24 cellular contexts compared by ENCODE assay signal in genomic region chr2:217160103-217160502, GRCh38.
DNase-seq lines count a peak whose midpoint lies in the region; ATAC-seq, FAIRE-seq and TF ChIP-seq lines count a peak whose summit lies in the region.
"Had no signal": no experiment of that assay in that cellular context is flagged by ENCODE, and none has a peak within 500 bp of the region (broad histone marks: within the 10 kb centered on the region; RNA-seq: fewer than 3 reads in every experiment).

No MANE protein-coding gene starts in this region.

- ATAC-seq in HG02678 (IDR thresholded peaks at IDR 0.05; ENCODE audit: unreplicated experiment) (no peak), HG03520 (IDR thresholded peaks at IDR 0.05; ENCODE audit: unreplicated experiment) (no peak)
- ATAC-seq: GM12878 had no signal

- no peaks in the 10 kb centered on the region for H3K27me3 Mint-ChIP-seq in nephron (ENCODE audit: low read depth)

- H3K27me3 ChIP-seq in bronchial epithelial cell (ENCODE audit: control insufficient read depth, insufficient read depth, low read length), result peaks cover 3% of the 10 kb centered on the region
- H3K27me3 ChIP-seq: brain microvascular endothelial cell, colonic mucosa, ovary, tibial artery had no signal

- H3K36me3 ChIP-seq in bronchial epithelial cell (ENCODE audit: control insufficient read depth, insufficient read depth, low read length), result no peaks in the 10 kb centered on the region
- H3K36me3 ChIP-seq: brain microvascular endothelial cell, colonic mucosa, ovary, tibial artery had no signal

- H3K4me3 Mint-ChIP-seq in nephron, result no peak overlapping the region
- H3K4me3 Mint-ChIP-seq: activated CD4-positive, alpha-beta T cell treated with anti-CD3 and anti-CD28 coated beads, Interleukin-2, amount 10 ng/mL, durations not matched to agents 7 days and 5 days; endodermal cell; IgD-negative memory B cell; naive B cell; stimulated activated naive B cell treated with anti-CD40 and anti-IgM and Interleukin-4, amounts not matched to agents 10 μg/mL and 1 μg/mL and 100 μg/mL, for 72 hours had no signal

- DNase-seq in EH (ENCODE audit: low read depth) (peak; percentile 19), LoVo (ENCODE audit: low spot score) (peak; percentile 37), bronchial epithelial cell (ENCODE audit: low read depth) (peak; percentile 82), inferior parietal cortex (ENCODE audit: extremely low spot score) (no peak), SIG-M5 treated with dmso at 0.1 percent for 504 hours (lab: John Stamatoyannopoulos, UW; ENCODE audit: unreplicated experiment) (no peak)
- DNase-seq: activated CD4-positive, alpha-beta T cell treated with anti-CD3 and anti-CD28 coated beads, Interleukin-2, amount 10 ng/mL, durations not matched to agents 7 days and 5 days; brain microvascular endothelial cell; colonic mucosa; endodermal cell; H7; islet precursor cell; naive B cell; NCI-H187; ovary; Right ventricle myocardium superior; stimulated activated CD4-positive, alpha-beta T cell treated with anti-CD3 and anti-CD28 coated beads, Interleukin-1b, Interleukin-23, amount 100 ng/mL, for 48 hours; stimulated activated naive B cell treated with anti-CD40 and anti-IgM and Interleukin-4, amounts not matched to agents 10 μg/mL and 1 μg/mL and 100 μg/mL, for 72 hours; tibial artery had no signal

- H3K4me1 Mint-ChIP-seq in nephron, result peaks cover 44% of the 10 kb centered on the region
- H3K4me1 Mint-ChIP-seq: endodermal cell had no signal

- no peak overlapping the region for H3K4me3 ChIP-seq in bronchial epithelial cell (ENCODE audit: low read depth, low read length)
- H3K4me3 ChIP-seq: colonic mucosa, GM12878, ovary, tibial artery had no signal

- TF ChIP-seq CTCF in bronchial epithelial cell (IDR thresholded peaks at IDR 0.05; ENCODE audit: insufficient read depth, low read length, severe bottlenecking) (no peak), nephron (IDR thresholded peaks at IDR 0.05; ENCODE audit: unreplicated experiment in 3 of 3) (no peak)

- H3K36me3 Mint-ChIP-seq in nephron (ENCODE audit: low read depth), result no peaks in the 10 kb centered on the region
- H3K36me3 Mint-ChIP-seq: stimulated activated naive B cell treated with anti-CD40 and anti-IgM and Interleukin-4, amounts not matched to agents 10 μg/mL and 1 μg/mL and 100 μg/mL, for 72 hours had no signal

- no peaks in the 10 kb centered on the region for H3K9me3 Mint-ChIP-seq in nephron
- H3K9me3 Mint-ChIP-seq: activated CD4-positive, alpha-beta T cell treated with anti-CD3 and anti-CD28 coated beads, Interleukin-2, amount 10 ng/mL, durations not matched to agents 7 days and 5 days; activated T-helper 2 cell treated with anti-CD3 and anti-CD28 coated beads, Interferon-gamma antibody, Interleukin-2, Interleukin-4, amounts not matched to agents 10 μg/mL and 5 μg/mL and 100 μg/mL, durations not matched to agents 14 hours and 24 hours and 36 hours; endodermal cell had no signal

- FAIRE-seq in bronchial epithelial cell (lab: Jason Lieb, UNC), result no peak
- FAIRE-seq: GM12878 had no signal

- H3K27ac Mint-ChIP-seq in nephron, result peak overlapping the region in 2 of 3 experiments; percentile 16 to 28
- H3K27ac Mint-ChIP-seq: activated CD4-positive, alpha-beta T cell treated with anti-CD3 and anti-CD28 coated beads, Interleukin-2, amount 10 ng/mL, durations not matched to agents 7 days and 5 days; activated T-helper 2 cell treated with anti-CD3 and anti-CD28 coated beads, Interferon-gamma antibody, Interleukin-2, Interleukin-4, amounts not matched to agents 10 μg/mL and 5 μg/mL and 100 μg/mL, durations not matched to agents 14 hours and 24 hours and 36 hours; endodermal cell; IgD-negative memory B cell; stimulated activated naive B cell treated with anti-CD40 and anti-IgM and Interleukin-4, amounts not matched to agents 10 μg/mL and 1 μg/mL and 100 μg/mL, for 72 hours had no signal

Comparison
In these comparisons a context has a peak if more than half of its experiments do, and no peak if none do; other contexts are left out.
1. DNase-seq: peak in EH (single experiment), LoVo (single experiment) and bronchial epithelial cell (single experiment); none in inferior parietal cortex (single experiment) and SIG-M5 treated with dmso at 0.1 percent for 504 hours (single experiment).